In the genomic region with DNA sequence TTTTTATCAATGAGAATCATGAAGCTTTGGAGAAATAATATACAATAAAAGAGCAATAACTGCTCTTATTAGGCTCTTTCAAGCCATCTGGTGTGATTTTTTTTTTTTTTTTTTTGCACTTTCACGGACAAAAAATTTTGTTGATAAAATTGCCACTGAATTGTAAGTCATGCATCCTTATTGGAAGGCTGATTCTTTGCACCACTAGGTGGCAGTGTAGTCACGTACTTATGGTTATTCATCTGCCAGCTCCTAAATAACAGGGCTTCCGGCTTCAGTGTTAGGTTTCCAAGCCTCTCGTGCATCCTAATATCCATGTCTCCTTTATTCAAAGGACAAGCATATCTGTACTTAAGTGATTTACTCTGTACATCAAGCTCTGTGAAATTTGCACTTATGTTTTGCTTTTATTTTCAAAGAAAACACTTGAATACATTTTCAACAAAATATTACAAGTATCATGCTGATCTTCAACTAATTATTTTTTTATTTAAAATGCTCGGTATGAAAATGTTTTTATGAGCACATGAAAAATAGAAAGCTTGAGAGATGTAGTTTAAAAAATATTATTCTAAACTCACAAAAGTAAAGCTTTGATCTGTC, we compare ENCODE assay signal across 8 cellular contexts.
DNase-seq lines count a peak whose midpoint lies in the region; ATAC-seq and TF ChIP-seq lines count a peak whose summit lies in the region.

No MANE protein-coding gene starts in this region.

- no peaks in the 10 kb centered on the region for H3K36me3 ChIP-seq in thyroid gland

- no peaks in the 10 kb centered on the region for H3K4me1 Mint-ChIP-seq in activated CD4-positive, alpha-beta T cell treated with anti-CD3 and anti-CD28 coated beads, Interleukin-2, amount 10 ng/mL, durations not matched to agents 24 days and 14 days

- no peaks in the 10 kb centered on the region for H3K36me3 Mint-ChIP-seq in activated CD4-positive, alpha-beta T cell treated with anti-CD3 and anti-CD28 coated beads, Interleukin-2, amount 10 ng/mL, durations not matched to agents 24 days and 14 days (ENCODE audit: low read depth)

- H3K27ac ChIP-seq in thyroid gland, result no peak overlapping the region

- H3K4me3 Mint-ChIP-seq in activated CD4-positive, alpha-beta T cell treated with anti-CD3 and anti-CD28 coated beads, Interleukin-2, amount 10 ng/mL, durations not matched to agents 24 days and 14 days, result no peak overlapping the region

- peak; percentile 93 for DNase-seq in DMS153 (lab: John Stamatoyannopoulos, UW)
- DNase-seq in NCI-H345 (lab: John Stamatoyannopoulos, UW), result peak; percentile 57
- DNase-seq in activated CD4-positive, alpha-beta T cell treated with anti-CD3 and anti-CD28 coated beads, Interleukin-2, amount 10 ng/mL, durations not matched to agents 24 days and 14 days, result peak; percentile 85
- DNase-seq in epidermal melanocyte (ENCODE audit: insufficient read length, low spot score), result peak; percentile 75
- peak; percentile 84 for DNase-seq in myocyte (ENCODE audit: low read depth)
- peak; percentile 53 to 61 for DNase-seq in thyroid gland

- ATAC-seq in GM19397 (IDR thresholded peaks at IDR 0.05; ENCODE audit: unreplicated experiment), result peak; percentile 76
- peak; percentile 87 for ATAC-seq in HG03439 (IDR thresholded peaks at IDR 0.05; ENCODE audit: unreplicated experiment)

- no peaks in the 10 kb centered on the region for H3K9me3 Mint-ChIP-seq in activated CD4-positive, alpha-beta T cell treated with anti-CD3 and anti-CD28 coated beads, Interleukin-2, amount 10 ng/mL, durations not matched to agents 24 days and 14 days

- H3K27me3 ChIP-seq in thyroid gland, result no peaks in the 10 kb centered on the region

- 15 to 17% methylated on average over 5 of the region's 5 CpGs for WGBS in thyroid gland, 2 donors

- H3K4me3 ChIP-seq in thyroid gland (replicated peaks in 1 of 3), result no peak overlapping the region

- no peak overlapping the region for H3K27ac Mint-ChIP-seq in activated CD4-positive, alpha-beta T cell treated with anti-CD3 and anti-CD28 coated beads, Interleukin-2, amount 10 ng/mL, durations not matched to agents 24 days and 14 days

- intact Hi-C loops in activated CD4-positive, alpha-beta T cell treated with anti-CD3 and anti-CD28 coated beads, Interleukin-2, amount 10 ng/mL, durations not matched to agents 24 days and 14 days (cut with micrococcal nuclease), result loop anchor here (5.0 to 10.0 kb wide), 2 partner anchors 650 to 798 kb away; no protein-coding TSS in a partner anchor
- intact Hi-C loops in thyroid gland (cut with DNase I), result no loop called here

- H3K4me1 ChIP-seq in thyroid gland, result no peaks in the 10 kb centered on the region

- TF ChIP-seq POLR2A in thyroid gland (IDR thresholded peaks at IDR 0.05), result no peak

- H3K27me3 Mint-ChIP-seq in activated CD4-positive, alpha-beta T cell treated with anti-CD3 and anti-CD28 coated beads, Interleukin-2, amount 10 ng/mL, durations not matched to agents 24 days and 14 days, result no peaks in the 10 kb centered on the region

- H3K9me3 ChIP-seq in thyroid gland, result no peaks in the 10 kb centered on the region

- TF ChIP-seq CTCF in thyroid gland (IDR thresholded peaks at IDR 0.05), result peak in 5 of 6 experiments; percentile 20 to 78 (median 46)
